Comparison of ENCODE assay signal across 9 cellular contexts in genomic region chr22:24338701-24339451, GRCh38.
A peak's percentile ranks its signal among the peaks of the same experiment; 100 is the strongest.
DNase-seq lines count a peak whose midpoint lies in the region; ATAC-seq, FAIRE-seq and TF ChIP-seq lines count a peak whose summit lies in the region.
"Had no signal": no experiment of that assay in that cellular context is flagged by ENCODE, and none has a peak within 500 bp of the region (broad histone marks: within the 10 kb centered on the region; RNA-seq: fewer than 3 reads in every experiment).

No MANE protein-coding gene starts in this region.

- H3K79me2 ChIP-seq in keratinocyte (ENCODE audit: control insufficient read depth, insufficient read depth, low read length), result no peaks in the 10 kb centered on the region

- H3K27me3 ChIP-seq in keratinocyte (ENCODE audit: control insufficient read depth, extremely low read depth, insufficient read depth, low read length), result no peaks in the 10 kb centered on the region

- no peaks in the 10 kb centered on the region for H3K9me1 ChIP-seq in keratinocyte (ENCODE audit: control insufficient read depth, extremely low read depth, insufficient read depth, low read length)

- dilution Hi-C loops in keratinocyte (cut with MboI; ENCODE audit: extremely low pct_ligation_motif_present, low sequenced_read_pairs), result no loop called here

- H3K4me1 ChIP-seq in keratinocyte (ENCODE audit: control insufficient read depth, extremely low read depth, insufficient read depth, low read length), result peaks cover 13% of the 10 kb centered on the region

- intact Hi-C loops in activated T-helper 1 cell treated with anti-CD3 and anti-CD28 coated beads, Interleukin-12 subunit alpha, Interleukin-12 subunit beta, Interleukin-2, Interleukin-4 antibody, amounts not matched to agents 30 ng/mL and 10 ng/mL and 1 ng/mL, durations not matched to agents 14 hours and 24 hours and 36 hours (cut with micrococcal nuclease), result no loop called here

- DNase-seq in Jurkat, Clone E6-1 (ENCODE audit: low read depth, low spot score), result peak; percentile 17
- DNase-seq in chondrocyte (ENCODE audit: low spot score) (no peak), keratinocyte (ENCODE audit: low read depth, low spot score) (no peak), smooth muscle cell of the brain vasculature (ENCODE audit: low read depth, low spot score) (peak; percentile 62), middle frontal gyrus (ENCODE audit: extremely low spot score, low spot score) (no peak)
- no peak for DNase-seq in activated T-helper 1 cell treated with anti-CD3 and anti-CD28 coated beads, Interleukin-12 subunit alpha, Interleukin-12 subunit beta, Interleukin-2, Interleukin-4 antibody, amounts not matched to agents 30 ng/mL and 10 ng/mL and 1 ng/mL, durations not matched to agents 14 hours and 24 hours and 36 hours (ENCODE audit: low spot score)
- DNase-seq: NCI-H1694 treated with DMSO at 0.1 percent for 48 hours had no signal

- H3K4me2 ChIP-seq in keratinocyte (ENCODE audit: control insufficient read depth, extremely low read depth, insufficient read depth, low read depth, low read length), result no peak overlapping the region

- peaks cover 12% of the 10 kb centered on the region for H3K4me1 Mint-ChIP-seq in chondrocyte (ENCODE audit: low read depth)
- peaks cover 10% of the 10 kb centered on the region for H3K4me1 Mint-ChIP-seq in activated T-helper 1 cell treated with anti-CD3 and anti-CD28 coated beads, Interleukin-12 subunit alpha, Interleukin-12 subunit beta, Interleukin-2, Interleukin-4 antibody, amounts not matched to agents 30 ng/mL and 10 ng/mL and 1 ng/mL, durations not matched to agents 14 hours and 24 hours and 36 hours (ENCODE audit: low read depth)

- TF ChIP-seq CTCF in chondrocyte (IDR thresholded peaks at IDR 0.05) (no peak), keratinocyte (optimal IDR thresholded peaks at IDR 0.05 in 1 of 3, IDR thresholded peaks at IDR 0.05 in 1 of 3, conservative IDR thresholded peaks at IDR 0.05 in 1 of 3; ENCODE audit: extremely low read depth in 1 of 3, insufficient read depth in 2 of 3, low read length in 3 of 3) (no peak)

- H2AFZ ChIP-seq in keratinocyte (ENCODE audit: control insufficient read depth, low read length), result no peak overlapping the region

- no peak overlapping the region for H3K9ac ChIP-seq in keratinocyte (ENCODE audit: control insufficient read depth, extremely low read depth, insufficient read depth, low read length)

- no peaks in the 10 kb centered on the region for H3K27me3 Mint-ChIP-seq in chondrocyte (ENCODE audit: low read depth)
- no peaks in the 10 kb centered on the region for H3K27me3 Mint-ChIP-seq in activated T-helper 1 cell treated with anti-CD3 and anti-CD28 coated beads, Interleukin-12 subunit alpha, Interleukin-12 subunit beta, Interleukin-2, Interleukin-4 antibody, amounts not matched to agents 30 ng/mL and 10 ng/mL and 1 ng/mL, durations not matched to agents 14 hours and 24 hours and 36 hours (ENCODE audit: insufficient read depth)

- peak; percentile 49 for FAIRE-seq in keratinocyte (lab: Jason Lieb, UNC)

- no peaks in the 10 kb centered on the region for H3K9me3 ChIP-seq in keratinocyte (ENCODE audit: control insufficient read depth, low read depth, low read length)

- peak overlapping the region; percentile 3 for H3K4me3 Mint-ChIP-seq in chondrocyte (ENCODE audit: unreplicated experiment)
- H3K4me3 Mint-ChIP-seq in activated T-helper 1 cell treated with anti-CD3 and anti-CD28 coated beads, Interleukin-12 subunit alpha, Interleukin-12 subunit beta, Interleukin-2, Interleukin-4 antibody, amounts not matched to agents 30 ng/mL and 10 ng/mL and 1 ng/mL, durations not matched to agents 14 hours and 24 hours and 36 hours, result no peak overlapping the region

- no peaks in the 10 kb centered on the region for H3K9me3 Mint-ChIP-seq in chondrocyte (ENCODE audit: low read depth)
- no peaks in the 10 kb centered on the region for H3K9me3 Mint-ChIP-seq in activated T-helper 1 cell treated with anti-CD3 and anti-CD28 coated beads, Interleukin-12 subunit alpha, Interleukin-12 subunit beta, Interleukin-2, Interleukin-4 antibody, amounts not matched to agents 30 ng/mL and 10 ng/mL and 1 ng/mL, durations not matched to agents 14 hours and 24 hours and 36 hours

- H3K27ac Mint-ChIP-seq in chondrocyte (ENCODE audit: unreplicated experiment), result peak overlapping the region; percentile 84
- no peak overlapping the region for H3K27ac Mint-ChIP-seq in activated T-helper 1 cell treated with anti-CD3 and anti-CD28 coated beads, Interleukin-12 subunit alpha, Interleukin-12 subunit beta, Interleukin-2, Interleukin-4 antibody, amounts not matched to agents 30 ng/mL and 10 ng/mL and 1 ng/mL, durations not matched to agents 14 hours and 24 hours and 36 hours

- H3K36me3 ChIP-seq in keratinocyte (ENCODE audit: control insufficient read depth in 2 of 2, extremely low read depth in 1 of 2, insufficient read depth in 2 of 2, low read length in 2 of 2), result peaks cover 17 to 25% of the 10 kb centered on the region in 2 experiments

- H3K4me3 ChIP-seq in Jurkat, Clone E6-1 (ENCODE audit: low read length), result no peak overlapping the region
- H3K4me3 ChIP-seq in keratinocyte (ENCODE audit: control insufficient read depth in 2 of 3, extremely low read depth in 1 of 3, insufficient read depth in 2 of 3, low read depth in 1 of 3, low read length in 3 of 3), result no peak overlapping the region

- H3K27ac ChIP-seq in keratinocyte (ENCODE audit: control insufficient read depth, insufficient read depth, low read length), result no peak overlapping the region
- H3K27ac ChIP-seq: epithelial cell of prostate had no signal

- H3K36me3 Mint-ChIP-seq in chondrocyte (ENCODE audit: low read depth), result peaks cover 21% of the 10 kb centered on the region
- H3K36me3 Mint-ChIP-seq in activated T-helper 1 cell treated with anti-CD3 and anti-CD28 coated beads, Interleukin-12 subunit alpha, Interleukin-12 subunit beta, Interleukin-2, Interleukin-4 antibody, amounts not matched to agents 30 ng/mL and 10 ng/mL and 1 ng/mL, durations not matched to agents 14 hours and 24 hours and 36 hours (ENCODE audit: low read depth), result peaks cover 13% of the 10 kb centered on the region

- H4K20me1 ChIP-seq in keratinocyte (ENCODE audit: control insufficient read depth, extremely low read depth, insufficient read depth, low read length), result no peaks in the 10 kb centered on the region

- no peak for ATAC-seq in HG02759 (IDR thresholded peaks at IDR 0.05; ENCODE audit: unreplicated experiment)

Comparison
In these comparisons a context has a peak if more than half of its experiments do, and no peak if none do; other contexts are left out.
1. DNase-seq: peak in Jurkat, Clone E6-1 (single experiment) and smooth muscle cell of the brain vasculature (single experiment); none in chondrocyte (single experiment), keratinocyte (single experiment), activated T-helper 1 cell treated with anti-CD3 and anti-CD28 coated beads, Interleukin-12 subunit alpha, Interleukin-12 subunit beta, Interleukin-2, Interleukin-4 antibody, amounts not matched to agents 30 ng/mL and 10 ng/mL and 1 ng/mL, durations not matched to agents 14 hours and 24 hours and 36 hours (single experiment) and middle frontal gyrus (single experiment).